Comparison of ENCODE assay signal across 8 cellular contexts in the genomic region with DNA sequence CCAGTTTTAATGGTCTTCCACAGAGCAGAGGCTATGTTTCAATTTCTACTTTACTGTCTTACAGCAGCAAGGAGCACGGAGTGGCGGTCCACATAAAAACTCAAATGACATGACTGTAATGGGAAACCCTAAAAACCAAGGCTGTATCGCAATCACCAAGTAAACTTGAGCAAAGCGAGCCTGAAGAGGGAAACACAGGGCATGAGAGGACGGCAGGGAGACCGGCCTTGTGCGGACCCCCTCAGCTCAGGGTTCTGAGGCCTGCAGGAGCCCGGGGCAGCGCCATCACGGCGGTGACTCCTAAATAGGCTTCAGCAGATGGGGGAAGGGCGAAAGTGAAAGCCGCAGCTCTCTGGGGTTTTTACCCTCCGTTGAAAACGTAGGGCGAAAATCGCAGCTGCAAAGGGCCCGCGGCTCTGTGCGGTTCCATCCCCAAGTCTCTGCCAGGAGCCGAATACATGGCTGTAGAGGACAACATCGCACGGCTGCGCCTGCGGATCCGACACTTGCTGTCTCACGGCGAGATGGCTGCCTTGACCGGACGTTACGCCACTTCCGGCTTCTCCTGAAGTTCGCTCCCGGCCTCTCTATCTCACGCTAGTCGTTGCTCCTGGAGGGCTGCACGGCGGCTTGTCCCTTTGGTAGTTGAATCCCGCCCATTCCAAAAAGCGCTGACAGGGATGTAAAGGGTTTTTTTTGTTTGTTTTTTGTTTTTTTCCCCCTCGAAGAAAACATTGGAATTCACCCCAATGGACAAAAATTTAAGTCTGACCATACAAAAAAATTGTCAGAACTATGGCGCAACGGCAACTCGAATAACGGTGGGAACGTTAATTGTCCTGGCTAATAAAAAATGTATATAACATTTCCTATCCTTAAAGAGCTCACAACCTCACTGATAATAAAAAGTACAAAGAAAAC. TPM values are rescaled to one million over a fixed set of nuclear protein-coding genes. Genes with fewer than 3 reads are reported as not detected.
DNase-seq lines count a peak whose midpoint lies in the region; ATAC-seq lines count a peak whose summit lies in the region.

TSS of gene PSMB1 (minus strand) at position 543 of the 921 bp plus-strand sequence. CDS start at position 478, 65 bp downstream.

- H4K20me1 ChIP-seq in BLaER1, result peaks cover 79% of the 10 kb centered on the region

- H3K9ac ChIP-seq in BLaER1, result peak within 1 kb of the TSS; percentile 93

- H3K36me3 ChIP-seq in BLaER1, result peaks cover 40% of the 10 kb centered on the region

- H3K4me2 ChIP-seq in BLaER1, result peak within 1 kb of the TSS; percentile 91

- H3K27ac ChIP-seq in BLaER1, result peak within 1 kb of the TSS; percentile 91

- peak; percentile 45 for ATAC-seq in GM19328 (IDR thresholded peaks at IDR 0.05; ENCODE audit: unreplicated experiment)
- ATAC-seq in HG03469 (IDR thresholded peaks at IDR 0.05; ENCODE audit: unreplicated experiment), result peak; percentile 34
- ATAC-seq in left lobe of liver, result peak; percentile 84

- DNase-seq in NCI-H748 (lab: John Stamatoyannopoulos, UW; ENCODE audit: unreplicated experiment), result peak; percentile 97
- DNase-seq in activated CD4-positive, alpha-beta T cell treated with anti-CD3 and anti-CD28 coated beads, Interleukin-2, amount 50 U/mL, for 1 hour, result peak; percentile 71
- DNase-seq in dermis blood vessel endothelial cell, result peak; percentile 97
- DNase-seq in left lobe of liver (ENCODE audit: low spot score), result peak; percentile 95
- DNase-seq in stimulated activated CD4-positive, alpha-beta T cell treated with anti-CD3 and anti-CD28 coated beads, Interleukin-2, amount 100 ng/mL, for 4 hours (ENCODE audit: low read depth), result peak; percentile 75

- H3K4me3 ChIP-seq in BLaER1, result peak within 1 kb of the TSS; percentile 88

- peaks cover 48% of the 10 kb centered on the region for H3K4me1 ChIP-seq in BLaER1

- no peaks in the 10 kb centered on the region for H3K27me3 ChIP-seq in BLaER1

- H3K9me3 ChIP-seq in BLaER1, result no peaks in the 10 kb centered on the region

RNA-seq across cellular contexts. Expression of gene PSMB1, which starts in this region (rescaled TPM):
- total RNA-seq in dermis blood vessel endothelial cell (256 and 308 TPM in 2 replicates), left lobe of liver (89.8 TPM)

Comparison
In these comparisons a context has a peak if more than half of its experiments do, and no peak if none do; other contexts are left out.
1. Peak in every context shown above with its lines: DNase-seq, ATAC-seq, H3K4me3 ChIP-seq and H3K27ac ChIP-seq.
2. ATAC-seq: peak in every context shown above with its lines; median percentile 84 in left lobe of liver; 45 in GM19328; 34 in HG03469.